Comparison of ENCODE assay signal across 1 cellular context in genomic region chr22:28883917-28884753, GRCh38.
A peak's percentile ranks its signal among the peaks of the same experiment; 100 is the strongest.
TF ChIP-seq lines count a peak whose summit lies in the region.

No MANE protein-coding gene starts in this region.

TF ChIP-seq in HepG2, 621 proteins besides CTCF, POLR2A, EP300 and RAD21 (continued from another document and continues in another):
- TF ChIP-seq GMEB1 (CRISPR knock-in tag; IDR thresholded peaks at IDR 0.05; ENCODE audit: borderline replicate concordance) (no peak), AHR (CRISPR knock-in tag; IDR thresholded peaks at IDR 0.05) (no peak), CBX5 (CRISPR knock-in tag; IDR thresholded peaks at IDR 0.05; ENCODE audit: borderline replicate concordance) (no peak), ATM (IDR thresholded peaks at IDR 0.05; ENCODE audit: borderline replicate concordance) (no peak), ZNF644 (CRISPR knock-in tag; IDR thresholded peaks at IDR 0.05; ENCODE audit: low read depth) (no peak), SP4 (CRISPR knock-in tag; IDR thresholded peaks at IDR 0.05) (no peak), DRAP1 (CRISPR knock-in tag; IDR thresholded peaks at IDR 0.05) (no peak), ZBTB40 (IDR thresholded peaks at IDR 0.05) (no peak), ZBTB40 (CRISPR knock-in tag; IDR thresholded peaks at IDR 0.05) (no peak), AGO1 (IDR thresholded peaks at IDR 0.05; ENCODE audit: low read depth, low read length, poor library complexity, severe bottlenecking) (no peak), ZNF431 (CRISPR knock-in tag; IDR thresholded peaks at IDR 0.05; ENCODE audit: borderline replicate concordance, low read depth) (no peak), MYC (CRISPR knock-in tag; IDR thresholded peaks at IDR 0.05; ENCODE audit: borderline replicate concordance) (peak; percentile 42; the same call in 1 of the 2 replicates), SAP130 (CRISPR knock-in tag; IDR thresholded peaks at IDR 0.05; ENCODE audit: low read depth) (peak; percentile 17; the same call in 1 of the 2 replicates), RELA (CRISPR knock-in tag; IDR thresholded peaks at IDR 0.05) (no peak), ZNF570 (CRISPR knock-in tag; IDR thresholded peaks at IDR 0.05; ENCODE audit: borderline replicate concordance) (no peak), HMGXB4 (CRISPR knock-in tag; IDR thresholded peaks at IDR 0.05; ENCODE audit: borderline replicate concordance in 1 of 2, low read depth in 1 of 2) (peak in 1 of 2 experiments; percentile 27; a peak in 1 of 4 replicates), NFIB (CRISPR knock-in tag; IDR thresholded peaks at IDR 0.05; ENCODE audit: borderline replicate concordance) (no peak), ZNF230 (CRISPR knock-in tag; IDR thresholded peaks at IDR 0.05) (no peak), FOXO1 (CRISPR knock-in tag; IDR thresholded peaks at IDR 0.05) (no peak), ZNF446 (CRISPR knock-in tag; IDR thresholded peaks at IDR 0.05) (no peak), MXD3 (CRISPR knock-in tag; IDR thresholded peaks at IDR 0.05) (no peak), KMT2A (CRISPR knock-in tag; IDR thresholded peaks at IDR 0.05) (peak; percentile 36; the same call in 1 of the 2 replicates), ZXDC (CRISPR knock-in tag; IDR thresholded peaks at IDR 0.05) (no peak), RBM22 (optimal IDR thresholded peaks at IDR 0.05; ENCODE audit: low read length) (peak; percentile 55), SNAPC4 (CRISPR knock-in tag; IDR thresholded peaks at IDR 0.05) (no peak), TP53 (CRISPR knock-in tag; conservative IDR thresholded peaks at IDR 0.05) (no peak), NR1H2 (CRISPR knock-in tag; IDR thresholded peaks at IDR 0.05; ENCODE audit: borderline replicate concordance, low read depth) (no peak)
- TF ChIP-seq, protein P1, sequence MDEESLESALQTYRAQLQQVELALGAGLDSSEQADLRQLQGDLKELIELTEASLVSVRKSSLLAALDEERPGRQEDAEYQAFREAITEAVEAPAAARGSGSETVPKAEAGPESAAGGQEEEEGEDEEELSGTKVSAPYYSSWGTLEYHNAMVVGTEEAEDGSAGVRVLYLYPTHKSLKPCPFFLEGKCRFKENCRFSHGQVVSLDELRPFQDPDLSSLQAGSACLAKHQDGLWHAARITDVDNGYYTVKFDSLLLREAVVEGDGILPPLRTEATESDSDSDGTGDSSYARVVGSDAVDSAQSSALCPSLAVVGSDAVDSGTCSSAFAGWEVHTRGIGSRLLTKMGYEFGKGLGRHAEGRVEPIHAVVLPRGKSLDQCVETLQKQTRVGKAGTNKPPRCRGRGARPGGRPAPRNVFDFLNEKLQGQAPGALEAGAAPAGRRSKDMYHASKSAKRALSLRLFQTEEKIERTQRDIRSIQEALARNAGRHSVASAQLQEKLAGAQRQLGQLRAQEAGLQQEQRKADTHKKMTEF (CRISPR knock-in tag; IDR thresholded peaks at IDR 0.05) = no peak
- TF ChIP-seq, protein P2, sequence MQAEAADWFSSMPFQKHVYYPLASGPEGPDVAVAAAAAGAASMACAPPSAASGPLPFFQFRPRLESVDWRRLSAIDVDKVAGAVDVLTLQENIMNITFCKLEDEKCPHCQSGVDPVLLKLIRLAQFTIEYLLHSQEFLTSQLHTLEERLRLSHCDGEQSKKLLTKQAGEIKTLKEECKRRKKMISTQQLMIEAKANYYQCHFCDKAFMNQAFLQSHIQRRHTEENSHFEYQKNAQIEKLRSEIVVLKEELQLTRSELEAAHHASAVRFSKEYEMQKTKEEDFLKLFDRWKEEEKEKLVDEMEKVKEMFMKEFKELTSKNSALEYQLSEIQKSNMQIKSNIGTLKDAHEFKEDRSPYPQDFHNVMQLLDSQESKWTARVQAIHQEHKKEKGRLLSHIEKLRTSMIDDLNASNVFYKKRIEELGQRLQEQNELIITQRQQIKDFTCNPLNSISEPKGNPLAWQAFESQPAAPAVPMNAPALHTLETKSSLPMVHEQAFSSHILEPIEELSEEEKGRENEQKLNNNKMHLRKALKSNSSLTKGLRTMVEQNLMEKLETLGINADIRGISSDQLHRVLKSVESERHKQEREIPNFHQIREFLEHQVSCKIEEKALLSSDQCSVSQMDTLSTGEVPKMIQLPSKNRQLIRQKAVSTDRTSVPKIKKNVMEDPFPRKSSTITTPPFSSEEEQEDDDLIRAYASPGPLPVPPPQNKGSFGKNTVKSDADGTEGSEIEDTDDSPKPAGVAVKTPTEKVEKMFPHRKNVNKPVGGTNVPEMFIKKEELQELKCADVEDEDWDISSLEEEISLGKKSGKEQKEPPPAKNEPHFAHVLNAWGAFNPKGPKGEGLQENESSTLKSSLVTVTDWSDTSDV (CRISPR knock-in tag; IDR thresholded peaks at IDR 0.05) = no peak
